Comparison of ENCODE assay signal across 2 cellular contexts in genomic region chr7:42338231-42339222, GRCh38.
TF ChIP-seq lines count a peak whose summit lies in the region.

No MANE protein-coding gene starts in this region.

TF ChIP-seq in GM23338, 12 proteins besides CTCF, POLR2A, EP300 and RAD21:
- TF ChIP-seq ZNF114 (CRISPR knock-in tag; IDR thresholded peaks at IDR 0.05): no peak
- no peak for TF ChIP-seq JUNB (IDR thresholded peaks at IDR 0.05; ENCODE audit: unreplicated experiment)
- TF ChIP-seq REST (IDR thresholded peaks at IDR 0.05; ENCODE audit: unreplicated experiment): no peak
- TF ChIP-seq EZH2 (IDR thresholded peaks at IDR 0.05; ENCODE audit: low read depth, unreplicated experiment): no peak
- TF ChIP-seq, protein P1, sequence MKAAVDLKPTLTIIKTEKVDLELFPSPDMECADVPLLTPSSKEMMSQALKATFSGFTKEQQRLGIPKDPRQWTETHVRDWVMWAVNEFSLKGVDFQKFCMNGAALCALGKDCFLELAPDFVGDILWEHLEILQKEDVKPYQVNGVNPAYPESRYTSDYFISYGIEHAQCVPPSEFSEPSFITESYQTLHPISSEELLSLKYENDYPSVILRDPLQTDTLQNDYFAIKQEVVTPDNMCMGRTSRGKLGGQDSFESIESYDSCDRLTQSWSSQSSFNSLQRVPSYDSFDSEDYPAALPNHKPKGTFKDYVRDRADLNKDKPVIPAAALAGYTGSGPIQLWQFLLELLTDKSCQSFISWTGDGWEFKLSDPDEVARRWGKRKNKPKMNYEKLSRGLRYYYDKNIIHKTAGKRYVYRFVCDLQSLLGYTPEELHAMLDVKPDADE (IDR thresholded peaks at IDR 0.05): no peak
- no peak for TF ChIP-seq STAT1 (IDR thresholded peaks at IDR 0.05; ENCODE audit: unreplicated experiment)
- no peak for TF ChIP-seq EZH2phosphoT487 (IDR thresholded peaks at IDR 0.05; ENCODE audit: unreplicated experiment)
- TF ChIP-seq ZNF462 (CRISPR knock-in tag; IDR thresholded peaks at IDR 0.05): no peak

TF ChIP-seq in H1, 55 proteins besides CTCF, POLR2A, EP300 and RAD21:
- TF ChIP-seq JUN (IDR thresholded peaks at IDR 0.05; ENCODE audit: low read depth, low read length): no peak
- TF ChIP-seq EGR1 (IDR thresholded peaks at IDR 0.05; ENCODE audit: borderline replicate concordance, low read depth, low read length): no peak
- no peak for TF ChIP-seq MAFK (IDR thresholded peaks at IDR 0.05; ENCODE audit: low read depth, low read length)
- TF ChIP-seq HDAC6 (IDR thresholded peaks at IDR 0.05; ENCODE audit: low read depth, low read length): no peak
- no peak for TF ChIP-seq SP2 (IDR thresholded peaks at IDR 0.05; ENCODE audit: low read length)
